Comparison of ENCODE assay signal across 19 cellular contexts in the genomic region with DNA sequence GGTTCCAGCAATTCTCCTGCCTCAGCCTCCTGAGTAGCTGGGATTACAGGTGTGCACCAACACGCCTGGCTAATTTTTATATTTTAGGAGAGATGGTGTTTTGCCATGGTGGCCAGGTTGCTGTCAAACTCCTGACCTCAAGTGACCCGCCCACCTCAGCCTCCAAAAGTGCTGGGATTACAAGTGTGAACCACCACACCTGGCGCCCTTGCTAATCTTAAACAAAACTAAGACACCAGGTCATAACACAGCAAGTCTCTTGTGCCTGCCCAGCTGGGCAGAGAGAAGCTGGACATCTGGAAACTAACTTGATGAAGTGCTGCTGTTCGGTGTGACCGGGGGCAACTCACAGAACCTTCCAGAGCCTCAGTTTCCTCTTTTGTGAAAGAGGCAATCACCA.
"Had no signal": no experiment of that assay in that cellular context is flagged by ENCODE, and none has a peak within 500 bp of the region (broad histone marks: within the 10 kb centered on the region; RNA-seq: fewer than 3 reads in every experiment).

No MANE protein-coding gene starts in this region.

- H3K27me3 ChIP-seq: colonic mucosa, esophagus squamous epithelium, gastrocnemius medialis, heart right ventricle, left lung had no signal

- H3K9me3 ChIP-seq: colonic mucosa, esophagus squamous epithelium, gastrocnemius medialis, heart right ventricle, left lung, lower lobe of right lung, mucosa of descending colon had no signal

- H3K4me3 ChIP-seq: colonic mucosa, esophagus squamous epithelium, gastrocnemius medialis, heart right ventricle, left lung, lower lobe of right lung, mucosa of descending colon had no signal

- DNase-seq: colonic mucosa; cortex of kidney; effector CD8-positive, alpha-beta T cell; effector memory CD8-positive, alpha-beta T cell; endodermal cell; erythroblast; esophagus squamous epithelium; foreskin fibroblast; foreskin melanocyte; gastrocnemius medialis; glutamatergic neuron; heart right ventricle; left cardiac atrium; left lung; left ventricle myocardium superior; lower lobe of right lung; mesenchymal stem cell; mucosa of descending colon; naive B cell had no signal

- H3K27ac ChIP-seq: colonic mucosa, esophagus squamous epithelium, gastrocnemius medialis, heart right ventricle, left lung, lower lobe of right lung had no signal

- H3K36me3 ChIP-seq: colonic mucosa, esophagus squamous epithelium, gastrocnemius medialis, heart right ventricle, left lung, lower lobe of right lung had no signal
